16 cellular contexts compared by ENCODE assay signal in genomic region chr12:67816269-67816668, GRCh38.
A peak's percentile ranks its signal among the peaks of the same experiment; 100 is the strongest.
DNase-seq lines count a peak whose midpoint lies in the region; ATAC-seq and TF ChIP-seq lines count a peak whose summit lies in the region.
"Had no signal": no experiment of that assay in that cellular context is flagged by ENCODE, and none has a peak within 500 bp of the region (broad histone marks: within the 10 kb centered on the region; RNA-seq: fewer than 3 reads in every experiment).

No MANE protein-coding gene starts in this region.

- no peaks in the 10 kb centered on the region for H3K36me3 ChIP-seq in HEK293 (ENCODE audit: control insufficient read depth in 2 of 2, insufficient read depth in 1 of 2, low read length in 2 of 2)
- no peaks in the 10 kb centered on the region for H3K36me3 ChIP-seq in CD4-positive, alpha-beta memory T cell (ENCODE audit: insufficient read depth, low read length)

- POLR2A ChIA-PET in HEK293 (lab: Yijun Ruan, JAX) = no interaction called here
- POLR2A ChIA-PET in CD4-positive, alpha-beta memory T cell (lab: Charles Lee; ENCODE audit: partially characterized antibody) = no interaction called here

- peaks cover 0 to 3% (median under 1%) of the 10 kb centered on the region in 4 donors for H3K4me1 Mint-ChIP-seq in CD4-positive, alpha-beta memory T cell
- H3K4me1 Mint-ChIP-seq: H9 had no signal

- no peaks in the 10 kb centered on the region for H3K9me3 ChIP-seq in HEK293 (ENCODE audit: control insufficient read depth, insufficient read depth, low read depth, low read length)
- H3K9me3 ChIP-seq in CD4-positive, alpha-beta memory T cell (ENCODE audit: control insufficient read depth in 1 of 2, low read length in 2 of 2) = peaks cover 4% of the 10 kb centered on the region in 2 donors

- intact Hi-C loops in CD4-positive, alpha-beta memory T cell (cut with micrococcal nuclease) = no loop called here

- no peak overlapping the region for H3K27ac ChIP-seq in HEK293 (ENCODE audit: extremely low read depth, low read depth, low read length)
- H3K27ac ChIP-seq in CD4-positive, alpha-beta memory T cell (ENCODE audit: low read depth, low read length) = no peak overlapping the region
- H3K27ac ChIP-seq: C4-2B had no signal

- no peak overlapping the region for H3K27ac Mint-ChIP-seq in CD4-positive, alpha-beta memory T cell
- H3K27ac Mint-ChIP-seq: CD4-positive, alpha-beta T cell; H9 had no signal

- no peaks in the 10 kb centered on the region for H3K27me3 Mint-ChIP-seq in CD4-positive, alpha-beta memory T cell
- H3K27me3 Mint-ChIP-seq: CD4-positive, alpha-beta T cell had no signal

- in situ Hi-C loops in ACHN (cut with HindIII; ENCODE audit: low pct_ligation_motif_present, low pct_unique_long_range_greater_than_20kb, low sequenced_read_pairs) = no loop called here
- in situ Hi-C loops in Caki2 (cut with HindIII; ENCODE audit: low pct_unique_long_range_greater_than_20kb, low sequenced_read_pairs) = no loop called here
- in situ Hi-C loops in astrocyte of the spinal cord (cut with HindIII; ENCODE audit: low sequenced_read_pairs) = no loop called here

- peak overlapping the region in 1 of 8 donors; percentile 13 for H3K4me3 Mint-ChIP-seq in CD4-positive, alpha-beta memory T cell
- H3K4me3 Mint-ChIP-seq: CD4-positive, alpha-beta T cell; H9 had no signal

- TF ChIP-seq CTCF in HEK293 (tag by site-specific recombination; IDR thresholded peaks at IDR 0.05) (no peak), astrocyte of the spinal cord (IDR thresholded peaks at IDR 0.05; ENCODE audit: low read depth, low read length) (no peak)

- ATAC-seq in HG02678 (IDR thresholded peaks at IDR 0.05; ENCODE audit: unreplicated experiment) (no peak), HG02884 (IDR thresholded peaks at IDR 0.05; ENCODE audit: unreplicated experiment) (no peak)

- no peak overlapping the region for H3K4me3 ChIP-seq in HEK293 (ENCODE audit: low read depth, low read length)
- H3K4me3 ChIP-seq in astrocyte of the spinal cord (ENCODE audit: low read depth, low read length) = no peak overlapping the region
- H3K4me3 ChIP-seq in CD4-positive, alpha-beta memory T cell (ENCODE audit: low read length in 2 of 2) = no peak overlapping the region

- H3K9me3 Mint-ChIP-seq in CD4-positive, alpha-beta memory T cell = peaks cover 0 to 29% (median 24%) of the 10 kb centered on the region in 8 donors

- H3K4me1 ChIP-seq in HEK293 (ENCODE audit: control insufficient read depth, insufficient read depth, low read length) = no peaks in the 10 kb centered on the region
- H3K4me1 ChIP-seq in CD4-positive, alpha-beta memory T cell (ENCODE audit: insufficient read depth, low read length) = no peaks in the 10 kb centered on the region

- CTCF ChIA-PET in HEK293 (lab: Yijun Ruan, JAX) = interaction anchor here (0.7 kb wide), 1 partner anchor 120 kb away, joined by 3 read pairs; no protein-coding TSS in a partner anchor
- CTCF ChIA-PET in CD4-positive, alpha-beta memory T cell (lab: Charles Lee; ENCODE audit: partially characterized antibody) = no interaction called here

- peaks cover 3 to 11% of the 10 kb centered on the region in 2 donors for H3K36me3 Mint-ChIP-seq in CD4-positive, alpha-beta memory T cell

- DNase-seq in ACHN (peak; percentile 37), Caki2 (ENCODE audit: low read depth) (peak; percentile 22), astrocyte of the spinal cord (ENCODE audit: low read depth, low spot score) (peak; percentile 18)
- DNase-seq in CD4-positive, alpha-beta memory T cell = no peak
- DNase-seq: AML-193; CD4-positive, alpha-beta T cell; DMS 273 treated with DMSO at 0.1 percent for 48 hours; DMS79; GF-D8; H9; Kasumi-1; KG1 had no signal

- no peaks in the 10 kb centered on the region for H3K27me3 ChIP-seq in CD4-positive, alpha-beta memory T cell (ENCODE audit: insufficient read depth, low read length)

TF ChIP-seq in HEK293, 187 proteins besides CTCF, POLR2A, EP300 and RAD21:
- TF ChIP-seq HIC1 (tag by site-specific recombination; IDR thresholded peaks at IDR 0.05) (no peak), ZNF600 (tag by site-specific recombination; IDR thresholded peaks at IDR 0.05) (no peak), ZNF654 (tag by site-specific recombination; IDR thresholded peaks at IDR 0.05; ENCODE audit: low read depth) (no peak), ZNF157 (tag by site-specific recombination; IDR thresholded peaks at IDR 0.05) (no peak), ZSCAN30 (tag by site-specific recombination; IDR thresholded peaks at IDR 0.05) (no peak), ZNF221 (tag by site-specific recombination; IDR thresholded peaks at IDR 0.05; ENCODE audit: borderline replicate concordance) (no peak), ZNF624 (tag by site-specific recombination; IDR thresholded peaks at IDR 0.05) (no peak), ZNF621 (tag by site-specific recombination; IDR thresholded peaks at IDR 0.05) (no peak), ZNF449 (tag by site-specific recombination; IDR thresholded peaks at IDR 0.05) (no peak), ZNF549 (tag by site-specific recombination; IDR thresholded peaks at IDR 0.05) (peak; percentile 65), ZNF610 (tag by site-specific recombination; IDR thresholded peaks at IDR 0.05; ENCODE audit: borderline replicate concordance) (no peak), GLIS1 (tag by site-specific recombination; IDR thresholded peaks at IDR 0.05) (no peak), OSR2 (tag by site-specific recombination; IDR thresholded peaks at IDR 0.05) (no peak), SCRT2 (tag by site-specific recombination; IDR thresholded peaks at IDR 0.05) (no peak), ZNF133 (tag by site-specific recombination; IDR thresholded peaks at IDR 0.05) (peak; percentile 95), ZNF626 (tag by site-specific recombination; IDR thresholded peaks at IDR 0.05) (0 out of 2 replicates have a peak, but pooled peaks have one; percentile 18), ZNF785 (tag by site-specific recombination; IDR thresholded peaks at IDR 0.05) (no peak), SETDB1 (IDR thresholded peaks at IDR 0.05; ENCODE audit: insufficient read length, low read length) (peak; percentile 83), TRIM28 (IDR thresholded peaks at IDR 0.05; ENCODE audit: borderline replicate concordance, low read length) (no peak)

Comparison
In these comparisons a context has a peak if more than half of its experiments do, and no peak if none do; other contexts are left out.
1. DNase-seq: peak in ACHN (single experiment), Caki2 (single experiment) and astrocyte of the spinal cord (single experiment); none in CD4-positive, alpha-beta memory T cell (0 of 5).